In the genomic region with DNA sequence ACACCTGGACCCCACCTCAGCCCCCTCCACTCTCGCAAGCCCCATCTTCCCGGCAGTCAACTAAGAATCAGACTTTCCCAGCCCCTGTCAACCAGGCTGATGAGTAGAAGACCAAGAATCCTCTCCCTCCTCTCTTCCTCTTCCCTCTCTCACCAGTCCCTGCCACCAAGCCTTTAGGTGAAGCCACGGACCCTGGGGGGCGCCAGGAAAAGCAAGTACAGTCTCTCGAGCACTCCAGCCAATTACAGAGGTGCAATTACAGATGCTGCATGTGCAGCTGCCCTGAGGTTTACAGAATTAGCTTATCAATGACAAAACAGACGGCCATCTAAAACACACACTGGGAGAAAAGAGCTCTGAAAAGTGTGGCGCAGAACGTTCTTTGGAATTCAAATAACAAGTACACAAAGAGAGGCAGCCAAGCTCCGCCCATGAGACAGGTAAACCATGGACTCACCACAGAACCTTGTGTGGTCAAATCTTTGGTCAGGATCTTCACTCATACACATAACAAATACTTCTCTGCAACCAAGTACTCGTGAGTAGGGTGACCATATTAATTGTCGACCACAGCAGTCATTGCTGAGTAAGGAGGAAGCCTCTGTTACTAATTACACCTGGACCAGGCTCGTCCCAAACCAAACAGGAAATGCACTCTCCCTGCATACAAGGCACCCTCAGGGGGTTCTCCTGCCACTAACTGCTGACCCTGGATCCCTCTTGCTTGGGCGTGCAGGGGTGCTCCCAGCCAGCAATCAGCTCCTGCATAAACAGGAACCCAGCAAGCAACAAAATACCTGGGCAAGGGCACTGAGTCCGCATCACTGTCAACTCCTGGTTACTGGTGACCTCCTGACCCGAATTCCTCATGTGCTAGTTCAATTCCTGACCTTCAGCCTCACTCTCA, we compare ENCODE assay signal across 11 cellular contexts.
A peak's percentile ranks its signal among the peaks of the same experiment; 100 is the strongest.
DNase-seq lines count a peak whose midpoint lies in the region; ATAC-seq and TF ChIP-seq lines count a peak whose summit lies in the region.
"Had no signal": no experiment of that assay in that cellular context is flagged by ENCODE, and none has a peak within 500 bp of the region (broad histone marks: within the 10 kb centered on the region; RNA-seq: fewer than 3 reads in every experiment).

No MANE protein-coding gene starts in this region.

- TF ChIP-seq EP300 in stomach (IDR thresholded peaks at IDR 0.05): no peak

- peaks cover 31% of the 10 kb centered on the region for H3F3A ChIP-seq in SU-DHL-6 (ENCODE audit: insufficient read depth)

- no peak for TF ChIP-seq POLR2A in stomach (IDR thresholded peaks at IDR 0.05)
- no peak for TF ChIP-seq POLR2A in heart left ventricle (IDR thresholded peaks at IDR 0.05)

- 38 to 62% (median 53%) methylated on average over 15 of the region's 15 CpGs for WGBS in stomach, 5 donors
- WGBS in heart left ventricle, 4 donors: 89 to 92% (median 91%) methylated on average over 15 of the region's 15 CpGs

- no peaks in the 10 kb centered on the region for H3K9me2 ChIP-seq in SU-DHL-6 (replicated peaks; ENCODE audit: insufficient read depth, low read length)

- peak overlapping the region; percentile 8 for H3K4me2 ChIP-seq in SU-DHL-6 (ENCODE audit: low read depth, low read length, poor library complexity, severe bottlenecking)

- H3K4me1 ChIP-seq in stomach (peaks cover 72 to 93% (median 78%) of the 10 kb centered on the region in 4 donors), heart left ventricle (peaks cover 0 to 70% (median 3%) of the 10 kb centered on the region in 12 donors)

- no peaks in the 10 kb centered on the region for H3K9me3 ChIP-seq in SU-DHL-6 (ENCODE audit: insufficient read depth, low read length)
- no peaks in the 10 kb centered on the region for H3K9me3 ChIP-seq in stomach
- H3K9me3 ChIP-seq in heart left ventricle: no peaks in the 10 kb centered on the region
- H3K9me3 ChIP-seq: tibial nerve had no signal

- peak overlapping the region; percentile 43 for H3K4me3 Mint-ChIP-seq in activated CD8-positive, alpha-beta memory T cell treated with anti-CD3 and anti-CD28 coated beads, Interleukin-2, amount 10 ng/mL, durations not matched to agents 7 days and 5 days
- H3K4me3 Mint-ChIP-seq: neural crest cell had no signal

- DNase-seq in activated CD8-positive, alpha-beta memory T cell treated with anti-CD3 and anti-CD28 coated beads, Interleukin-2, amount 10 ng/mL, durations not matched to agents 7 days and 5 days: peak; percentile 69
- DNase-seq in activated CD8-positive, alpha-beta memory T cell treated with anti-CD3 and anti-CD28 coated beads, Interleukin-2, amount 50 U/mL, for 4 hours: no peak
- peak; percentile 33 for DNase-seq in epithelial cell of esophagus (ENCODE audit: low read depth)
- peak; percentile 77 for DNase-seq in stomach
- DNase-seq in NCI-H1105 (lab: John Stamatoyannopoulos, UW): no peak
- DNase-seq in superior temporal gyrus (ENCODE audit: extremely low spot score): no peak
- DNase-seq in heart left ventricle: no peak
- DNase-seq: KBM-7 had no signal

- intact Hi-C loops in stomach (cut with DNase I; ENCODE audit: low total_unique reads): no loop called here
- intact Hi-C loops in heart left ventricle (cut with DNase I): no loop called here

- no peaks in the 10 kb centered on the region for H3K27me3 Mint-ChIP-seq in activated CD8-positive, alpha-beta memory T cell treated with anti-CD3 and anti-CD28 coated beads, Interleukin-2, amount 10 ng/mL, durations not matched to agents 7 days and 5 days

- H3K4me1 Mint-ChIP-seq in activated CD8-positive, alpha-beta memory T cell treated with anti-CD3 and anti-CD28 coated beads, Interleukin-2, amount 10 ng/mL, durations not matched to agents 7 days and 5 days: peaks cover 91% of the 10 kb centered on the region

- no peak for ATAC-seq in activated CD8-positive, alpha-beta memory T cell treated with anti-CD3 and anti-CD28 coated beads, Interleukin-2, amount 10 ng/mL, durations not matched to agents 7 days and 5 days
- ATAC-seq in heart left ventricle: no peak

- H3K9ac ChIP-seq in SU-DHL-6 (ENCODE audit: low read length): no peak overlapping the region

- peaks cover 100% of the 10 kb centered on the region for H3K79me2 ChIP-seq in SU-DHL-6 (ENCODE audit: insufficient read depth, low read length)

- H3K27me3 ChIP-seq in SU-DHL-6 (ENCODE audit: low read length) (no peaks in the 10 kb centered on the region), stomach (no peaks in the 10 kb centered on the region), heart left ventricle (no peaks in the 10 kb centered on the region)
- H3K27me3 ChIP-seq: tibial nerve had no signal

- CTCF ChIA-PET in activated CD8-positive, alpha-beta memory T cell treated with anti-CD3 and anti-CD28 coated beads, Interleukin-2, amount 10 ng/mL, durations not matched to agents 7 days and 5 days (lab: Charles Lee): interaction anchor here (0.7 kb wide), 1 partner anchor 48 kb away, joined by 3 read pairs; no protein-coding TSS in a partner anchor

- no peak for TF ChIP-seq CTCF in SU-DHL-6 (IDR thresholded peaks at IDR 0.05; ENCODE audit: insufficient read depth, low read length, poor library complexity, severe bottlenecking)
- no peak for TF ChIP-seq CTCF in epithelial cell of esophagus (IDR thresholded peaks at IDR 0.05; ENCODE audit: insufficient read depth, low read depth, low read length, missing control alignments)
- no peak for TF ChIP-seq CTCF in stomach (IDR thresholded peaks at IDR 0.05)
- TF ChIP-seq CTCF in heart left ventricle (IDR thresholded peaks at IDR 0.05): no peak

- H3K4me3 ChIP-seq in SU-DHL-6 (ENCODE audit: insufficient read depth, low read length, poor library complexity, severe bottlenecking) (no peak overlapping the region), epithelial cell of esophagus (ENCODE audit: low read length) (no peak overlapping the region), stomach (no peak overlapping the region), heart left ventricle (no peak overlapping the region)
- H3K4me3 ChIP-seq: tibial nerve had no signal

- peaks cover 33% of the 10 kb centered on the region for H3K36me3 Mint-ChIP-seq in activated CD8-positive, alpha-beta memory T cell treated with anti-CD3 and anti-CD28 coated beads, Interleukin-2, amount 10 ng/mL, durations not matched to agents 7 days and 5 days

- H3K27ac ChIP-seq in SU-DHL-6 (ENCODE audit: low read depth, low read length) (peak overlapping the region; percentile 25), stomach (peak overlapping the region; percentile 22 to 93 (median 86)), heart left ventricle (peak overlapping the region in 1 of 12 donors; percentile 89)

- H3K36me3 ChIP-seq in SU-DHL-6 (ENCODE audit: low read length) (peaks cover 19% of the 10 kb centered on the region), stomach (peaks cover 0 to 14% (median 0%) of the 10 kb centered on the region in 4 donors), heart left ventricle (no peaks in the 10 kb centered on the region)
- H3K36me3 ChIP-seq: tibial nerve had no signal

- H3K9me3 Mint-ChIP-seq in activated CD8-positive, alpha-beta memory T cell treated with anti-CD3 and anti-CD28 coated beads, Interleukin-2, amount 10 ng/mL, durations not matched to agents 7 days and 5 days (ENCODE audit: low read depth): no peaks in the 10 kb centered on the region
- H3K9me3 Mint-ChIP-seq: neural crest cell had no signal

- peaks cover 29% of the 10 kb centered on the region; the same call in 1 of the 2 replicates for H4K20me1 ChIP-seq in SU-DHL-6 (ENCODE audit: low read depth, low read length)

- H2AFZ ChIP-seq in SU-DHL-6 (ENCODE audit: low read depth, low read length, severe bottlenecking): no peak overlapping the region

- peak overlapping the region; percentile 81 for H3K27ac Mint-ChIP-seq in activated CD8-positive, alpha-beta memory T cell treated with anti-CD3 and anti-CD28 coated beads, Interleukin-2, amount 10 ng/mL, durations not matched to agents 7 days and 5 days

Comparison
In these comparisons a context has a peak if more than half of its experiments do, and no peak if none do; other contexts are left out.
1. DNase-seq: peak in activated CD8-positive, alpha-beta memory T cell treated with anti-CD3 and anti-CD28 coated beads, Interleukin-2, amount 10 ng/mL, durations not matched to agents 7 days and 5 days (single experiment), epithelial cell of esophagus (single experiment) and stomach (single experiment); none in activated CD8-positive, alpha-beta memory T cell treated with anti-CD3 and anti-CD28 coated beads, Interleukin-2, amount 50 U/mL, for 4 hours (single experiment), NCI-H1105 (single experiment), superior temporal gyrus (single experiment) and heart left ventricle (0 of 5).